ENCODE assay signal across 11 cellular contexts in the genomic region with DNA sequence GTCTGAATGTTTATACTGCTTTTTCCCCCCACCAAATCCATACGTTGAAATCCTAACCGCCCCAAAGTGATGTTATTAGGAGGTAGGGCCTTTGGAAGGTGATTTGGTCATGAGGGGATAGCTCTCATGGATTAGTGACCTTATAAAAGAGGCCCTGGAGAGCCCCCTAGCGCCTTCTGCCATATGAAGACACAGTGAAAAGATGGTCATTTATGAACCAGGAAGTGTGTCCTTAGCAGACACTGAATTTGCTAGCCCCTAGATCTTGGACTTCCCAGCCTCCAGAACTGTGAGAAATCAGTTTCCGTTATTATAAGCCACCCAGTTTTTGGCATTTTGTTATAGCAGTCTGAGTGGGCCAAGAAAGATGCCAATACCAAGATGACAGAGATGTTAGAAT. TPM values are rescaled to one million over a fixed set of nuclear protein-coding genes. Genes with fewer than 3 reads are reported as not detected.
DNase-seq lines count a peak whose midpoint lies in the region; ATAC-seq and TF ChIP-seq lines count a peak whose summit lies in the region.
"Had no signal": no experiment of that assay in that cellular context is flagged by ENCODE, and none has a peak within 500 bp of the region (broad histone marks: within the 10 kb centered on the region; RNA-seq: fewer than 3 reads in every experiment).

No MANE protein-coding gene starts in this region.

- H3K4me3 ChIP-seq in breast epithelium (no peak overlapping the region), vagina (no peak overlapping the region)
- H3K4me3 ChIP-seq: adrenal gland, ovary had no signal

- DNase-seq in MCF 10A (ENCODE audit: unreplicated experiment) (peak; percentile 64), breast epithelium (ENCODE audit: low spot score in 2 of 2) (no peak), NCI-H526 treated with DMSO at 0.1 percent for 48 hours (lab: John Stamatoyannopoulos, UW) (peak; percentile 12), chondrocyte (ENCODE audit: low spot score) (no peak), vagina (ENCODE audit: extremely low spot score in 2 of 2) (no peak), NCI-H510A (lab: John Stamatoyannopoulos, UW) (no peak)
- no peak for DNase-seq in stimulated activated naive B cell treated with anti-CD40 and anti-IgM and Interleukin-4, amounts not matched to agents 10 μg/mL and 1 μg/mL and 100 μg/mL, for 72 hours
- DNase-seq: NCI-H1436 had no signal

- POLR2A ChIA-PET in MCF 10A (lab: Yijun Ruan, JAX): interaction anchor here (1.0 to 1.4 kb wide), 3 partner anchors 11 to 673 kb away, joined by 3 to 6 read pairs (median 4); a partner anchor contains a TSS

- peaks cover 11% of the 10 kb centered on the region for H3K36me3 Mint-ChIP-seq in MCF 10A (ENCODE audit: insufficient read depth, unreplicated experiment)
- H3K36me3 Mint-ChIP-seq in chondrocyte (ENCODE audit: low read depth): no peaks in the 10 kb centered on the region
- no peaks in the 10 kb centered on the region for H3K36me3 Mint-ChIP-seq in stimulated activated naive B cell treated with anti-CD40 and anti-IgM and Interleukin-4, amounts not matched to agents 10 μg/mL and 1 μg/mL and 100 μg/mL, for 72 hours

- H3K4me3 Mint-ChIP-seq in MCF 10A (ENCODE audit: unreplicated experiment): no peak overlapping the region
- no peak overlapping the region for H3K4me3 Mint-ChIP-seq in chondrocyte (ENCODE audit: unreplicated experiment)
- no peak overlapping the region for H3K4me3 Mint-ChIP-seq in stimulated activated naive B cell treated with anti-CD40 and anti-IgM and Interleukin-4, amounts not matched to agents 10 μg/mL and 1 μg/mL and 100 μg/mL, for 72 hours

- H3K27me3 Mint-ChIP-seq in MCF 10A (ENCODE audit: insufficient read depth, unreplicated experiment) (no peaks in the 10 kb centered on the region), chondrocyte (ENCODE audit: low read depth) (no peaks in the 10 kb centered on the region)
- no peaks in the 10 kb centered on the region for H3K27me3 Mint-ChIP-seq in stimulated activated naive B cell treated with anti-CD40 and anti-IgM and Interleukin-4, amounts not matched to agents 10 μg/mL and 1 μg/mL and 100 μg/mL, for 72 hours

- H3K9me3 ChIP-seq in breast epithelium: no peaks in the 10 kb centered on the region
- H3K9me3 ChIP-seq in vagina: no peaks in the 10 kb centered on the region
- H3K9me3 ChIP-seq: adrenal gland, ovary had no signal

- H3K27me3 ChIP-seq in breast epithelium (no peaks in the 10 kb centered on the region), vagina (no peaks in the 10 kb centered on the region)
- H3K27me3 ChIP-seq: adrenal gland, ovary had no signal

- BruUV-seq in MCF 10A (replicated peaks; lab: Mats Ljungman, UMichigan): no TSS peak

- intact Hi-C loops in MCF 10A (cut with micrococcal nuclease) (loop anchor here (5.0 kb wide), 1 partner anchor 346 kb away; no protein-coding TSS in a partner anchor), breast epithelium (cut with DNase I; ENCODE audit: low total_unique reads) (no loop called here), vagina (cut with DNase I) (no loop called here)

- H3K27ac Mint-ChIP-seq in MCF 10A (ENCODE audit: low read depth, unreplicated experiment) (no peak overlapping the region), chondrocyte (ENCODE audit: unreplicated experiment) (no peak overlapping the region)
- peak overlapping the region; percentile 59 for H3K27ac Mint-ChIP-seq in stimulated activated naive B cell treated with anti-CD40 and anti-IgM and Interleukin-4, amounts not matched to agents 10 μg/mL and 1 μg/mL and 100 μg/mL, for 72 hours

- H3K4me1 Mint-ChIP-seq in MCF 10A (ENCODE audit: insufficient read depth, unreplicated experiment): no peaks in the 10 kb centered on the region
- H3K4me1 Mint-ChIP-seq in chondrocyte (ENCODE audit: low read depth): no peaks in the 10 kb centered on the region
- H3K4me1 Mint-ChIP-seq in stimulated activated naive B cell treated with anti-CD40 and anti-IgM and Interleukin-4, amounts not matched to agents 10 μg/mL and 1 μg/mL and 100 μg/mL, for 72 hours: peaks cover 2 to 6% of the 10 kb centered on the region in 2 donors

- H3K4me1 ChIP-seq in breast epithelium: no peaks in the 10 kb centered on the region
- no peaks in the 10 kb centered on the region for H3K4me1 ChIP-seq in vagina
- H3K4me1 ChIP-seq: adrenal gland had no signal

- ATAC-seq in stimulated activated naive B cell treated with anti-CD40 and anti-IgM and Interleukin-4, amounts not matched to agents 10 μg/mL and 1 μg/mL and 100 μg/mL, for 72 hours (replicated peaks): no peak
- no peak for ATAC-seq in GM18520 (IDR thresholded peaks at IDR 0.05; ENCODE audit: unreplicated experiment)

- CTCF ChIA-PET in MCF 10A (lab: Yijun Ruan, JAX): interaction anchor here (0.7 kb wide), 2 partner anchors 647 to 1418 kb away, joined by 3 to 4 read pairs; no protein-coding TSS in a partner anchor

- TF ChIP-seq POLR2A in breast epithelium (IDR thresholded peaks at IDR 0.05): no peak
- no peak for TF ChIP-seq POLR2A in vagina (IDR thresholded peaks at IDR 0.05)

- no peaks in the 10 kb centered on the region for H3K36me3 ChIP-seq in breast epithelium
- no peaks in the 10 kb centered on the region for H3K36me3 ChIP-seq in vagina
- H3K36me3 ChIP-seq: adrenal gland, ovary had no signal

- H3K27ac ChIP-seq in breast epithelium: no peak overlapping the region
- H3K27ac ChIP-seq in vagina: no peak overlapping the region
- H3K27ac ChIP-seq: adrenal gland, ovary had no signal

- H3K9me3 Mint-ChIP-seq in MCF 10A (ENCODE audit: unreplicated experiment): peaks cover 8% of the 10 kb centered on the region
- peaks cover 4% of the 10 kb centered on the region for H3K9me3 Mint-ChIP-seq in chondrocyte (ENCODE audit: low read depth)
- H3K9me3 Mint-ChIP-seq in stimulated activated naive B cell treated with anti-CD40 and anti-IgM and Interleukin-4, amounts not matched to agents 10 μg/mL and 1 μg/mL and 100 μg/mL, for 72 hours: no peaks in the 10 kb centered on the region

- TF ChIP-seq CTCF in MCF 10A (IDR thresholded peaks at IDR 0.05; ENCODE audit: unreplicated experiment): peak; percentile 38
- TF ChIP-seq CTCF in breast epithelium (IDR thresholded peaks at IDR 0.05): no peak
- peak; percentile 68 for TF ChIP-seq CTCF in chondrocyte (IDR thresholded peaks at IDR 0.05)
- no peak for TF ChIP-seq CTCF in vagina (IDR thresholded peaks at IDR 0.05)

RNA-seq across cellular contexts. Expression of a gene that starts 7.2 kb away (rescaled TPM):
- total RNA-seq in MCF 10A (2022) (60.7 and 78.2 TPM in 2 replicates), breast epithelium (10 to 100 TPM; 35.1 to 55.8 (median 42.7) TPM), chondrocyte (51.1 to 61.6 TPM (median 57.1 TPM) in 3 replicates), vagina (35.4 TPM)

RNA-seq across cellular contexts. Expression of a gene that starts 11.5 kb away (rescaled TPM):
- total RNA-seq in MCF 10A (2022): 111 and 171 TPM in 2 replicates
- total RNA-seq in breast epithelium: 10 to 100 TPM; 33.9 to 45.6 (median 39.1) TPM
- total RNA-seq in chondrocyte: 35.5 to 40.5 TPM (median 39.8 TPM) in 3 replicates
- 33.1 TPM for total RNA-seq in vagina

Comparison
In these comparisons a context has a peak if more than half of its experiments do, and no peak if none do; other contexts are left out.
1. DNase-seq: peak in MCF 10A (single experiment) and NCI-H526 treated with DMSO at 0.1 percent for 48 hours (single experiment); none in breast epithelium (0 of 2), chondrocyte (single experiment), stimulated activated naive B cell treated with anti-CD40 and anti-IgM and Interleukin-4, amounts not matched to agents 10 μg/mL and 1 μg/mL and 100 μg/mL, for 72 hours (single experiment), vagina (0 of 2) and NCI-H510A (single experiment).
2. CTCF ChIP-seq: peak in MCF 10A (single experiment) and chondrocyte (single experiment); none in breast epithelium (0 of 3) and vagina (0 of 3).